8 cellular contexts compared by ENCODE assay signal in genomic region chr1:206658264-206658980, GRCh38. TPM values are rescaled to one million over a fixed set of nuclear protein-coding genes. Genes with fewer than 3 reads are reported as not detected.
A peak's percentile ranks its signal among the peaks of the same experiment; 100 is the strongest.
DNase-seq lines count a peak whose midpoint lies in the region; TF ChIP-seq lines count a peak whose summit lies in the region.

No MANE protein-coding gene starts in this region.

- 0 out of 2 replicates have a peak, but pooled peaks cover 2% of the 10 kb centered on the region for H4K20me1 ChIP-seq in Karpas-422 (ENCODE audit: insufficient read depth, low read depth, low read length)
- H4K20me1 ChIP-seq in osteoblast (ENCODE audit: insufficient read depth, low read length): no peaks in the 10 kb centered on the region

- CTCF ChIA-PET in GM10248 (lab: Yijun Ruan, JAX): interaction anchor here (0.6 to 30.1 kb wide), 50 partner anchors 2 to 325 kb away, joined by 3 to 637 read pairs (median 5); partner anchors contain the start of genes DYRK3, EIF2D and MAPKAPK2

- no peaks in the 10 kb centered on the region for H3K9me2 ChIP-seq in Karpas-422 (replicated peaks; ENCODE audit: insufficient read depth, low read length)

- H3K4me1 ChIP-seq in Karpas-422 (ENCODE audit: low read length) (peaks cover 21% of the 10 kb centered on the region), esophagus muscularis mucosa (peaks cover 22 to 46% (median 28%) of the 10 kb centered on the region in 4 donors), osteoblast (ENCODE audit: insufficient read depth, low read length) (peaks cover 9% of the 10 kb centered on the region)

- H3K4me3 ChIP-seq in Karpas-422 (ENCODE audit: low read length) (no peak overlapping the region), esophagus muscularis mucosa (no peak overlapping the region), osteoblast (ENCODE audit: insufficient read depth, low read length) (no peak overlapping the region)

- TF ChIP-seq EP300 in esophagus muscularis mucosa (IDR thresholded peaks at IDR 0.05): no peak

- no peaks in the 10 kb centered on the region for H3K79me2 ChIP-seq in Karpas-422 (ENCODE audit: low read length)
- H3K79me2 ChIP-seq in osteoblast (ENCODE audit: insufficient read depth, low read length): no peaks in the 10 kb centered on the region

- peaks cover 3% of the 10 kb centered on the region; the same call in 1 of the 2 replicates for H3K27me3 ChIP-seq in Karpas-422 (ENCODE audit: low read length)
- peaks cover 0 to 6% (median 0%) of the 10 kb centered on the region in 4 donors for H3K27me3 ChIP-seq in esophagus muscularis mucosa
- H3K27me3 ChIP-seq in osteoblast (ENCODE audit: insufficient read depth, low read length): peaks cover 16% of the 10 kb centered on the region

- TF ChIP-seq CTCF in GM10248 (IDR thresholded peaks at IDR 0.05; ENCODE audit: control extremely low read depth, extremely low read depth, low read depth, missing control alignments) (peak; percentile 87), esophagus muscularis mucosa (IDR thresholded peaks at IDR 0.05) (peak; percentile 44 to 63 (median 49)), osteoblast (IDR thresholded peaks at IDR 0.05; ENCODE audit: extremely low read depth, low read depth, low read length) (peak; percentile 69)

- H2AFZ ChIP-seq in Karpas-422 (ENCODE audit: low read length): no peak overlapping the region
- H2AFZ ChIP-seq in osteoblast (ENCODE audit: low read length): no peak overlapping the region

- no peak overlapping the region for H3K9ac ChIP-seq in Karpas-422 (ENCODE audit: low read length)

- intact Hi-C loops in esophagus muscularis mucosa (cut with DNase I): no loop called here

- DNase-seq in GM10248 (ENCODE audit: extremely low spot score) (peak; percentile 79), Karpas-422 (peak; percentile 81), esophagus muscularis mucosa (ENCODE audit: extremely low spot score) (no peak), osteoblast (ENCODE audit: insufficient read length, low spot score, missing footprints) (peak; percentile 88), NCI-H2081 (lab: John Stamatoyannopoulos, UW) (no peak), T1000 (lab: John Stamatoyannopoulos, UW) (no peak), NCI-H2107 (lab: John Stamatoyannopoulos, UW) (no peak)
- peak; percentile 27 to 34 for DNase-seq in activated CD4-positive, alpha-beta T cell treated with anti-CD3 and anti-CD28 coated beads, Interleukin-2, amount 50 U/mL, for 4 hours

- H3K9me3 ChIP-seq in Karpas-422 (ENCODE audit: low read length) (no peaks in the 10 kb centered on the region), esophagus muscularis mucosa (no peaks in the 10 kb centered on the region), osteoblast (ENCODE audit: low read depth, low read length) (no peaks in the 10 kb centered on the region)

- H3K36me3 ChIP-seq in Karpas-422 (ENCODE audit: insufficient read depth, low read length) (no peaks in the 10 kb centered on the region), esophagus muscularis mucosa (no peaks in the 10 kb centered on the region), osteoblast (ENCODE audit: insufficient read depth, low read length) (no peaks in the 10 kb centered on the region)

- POLR2A ChIA-PET in GM10248 (lab: Yijun Ruan, JAX): interaction anchor here (1.0 kb wide), 2 partner anchors 23 to 46 kb away, joined by 4 read pairs; partner anchors contain the start of genes DYRK3 and EIF2D

- TF ChIP-seq POLR2A in esophagus muscularis mucosa (IDR thresholded peaks at IDR 0.05; ENCODE audit: low read depth): no peak

- H3K4me2 ChIP-seq in Karpas-422 (ENCODE audit: low read depth, low read length, poor library complexity, severe bottlenecking) (peak overlapping the region; percentile 34), osteoblast (ENCODE audit: insufficient read depth, low read length) (no peak overlapping the region)

- 32% methylated on average over 22 of the region's 22 CpGs for WGBS in esophagus muscularis mucosa

- no peak overlapping the region for H3K27ac ChIP-seq in Karpas-422 (ENCODE audit: low read length)
- no peak overlapping the region for H3K27ac ChIP-seq in esophagus muscularis mucosa (replicated peaks in 1 of 4)
- no peak overlapping the region for H3K27ac ChIP-seq in osteoblast (ENCODE audit: low read depth, low read length)

RNA-seq across cellular contexts. Expression of gene DYRK3, which starts 23.1 kb away (rescaled TPM):
- total RNA-seq in Karpas-422 (2014; rRNA removed; shearing (Covaris generic); ENCODE audit: low replicate concordance): 0.93 and 2.4 TPM in 2 replicates
- total RNA-seq in esophagus muscularis mucosa (10 to 100 TPM in 2 of 4 donors, 1 to 10 TPM in 2; 5.6 to 14.7 (median 9.0) TPM), osteoblast (52.1 and 54.8 TPM in 2 replicates)

RNA-seq across cellular contexts. Expression of gene MAPKAPK2, which starts 26.3 kb away (rescaled TPM):
- total RNA-seq in Karpas-422 (2014; rRNA removed; shearing (Covaris generic); ENCODE audit: low replicate concordance): 19.8 and 25.1 TPM in 2 replicates
- total RNA-seq in esophagus muscularis mucosa: 10 to 100 TPM; 37.8 to 70.1 (median 61.7) TPM
- total RNA-seq in osteoblast: 38.0 and 40.1 TPM in 2 replicates

RNA-seq across cellular contexts. Expression of gene EIF2D, which starts 46.2 kb away (rescaled TPM):
- 51.8 and 106 TPM in 2 replicates for total RNA-seq in Karpas-422 (2014; rRNA removed; shearing (Covaris generic); ENCODE audit: low replicate concordance)
- 10 to 100 TPM; 40.3 to 50.0 (median 47.9) TPM for total RNA-seq in esophagus muscularis mucosa
- 52.8 and 53.6 TPM in 2 replicates for total RNA-seq in osteoblast

Comparison
In these comparisons a context has a peak if more than half of its experiments do, and no peak if none do; other contexts are left out.
1. DNase-seq: peak in GM10248 (single experiment), Karpas-422 (single experiment), activated CD4-positive, alpha-beta T cell treated with anti-CD3 and anti-CD28 coated beads, Interleukin-2, amount 50 U/mL, for 4 hours (2 of 2) and osteoblast (single experiment); none in esophagus muscularis mucosa (single experiment), NCI-H2081 (0 of 2), T1000 (single experiment) and NCI-H2107 (single experiment).
2. Peak in every context shown above with its lines, with median percentiles within 50 percentile points of each other: CTCF ChIP-seq.